In the genomic region with DNA sequence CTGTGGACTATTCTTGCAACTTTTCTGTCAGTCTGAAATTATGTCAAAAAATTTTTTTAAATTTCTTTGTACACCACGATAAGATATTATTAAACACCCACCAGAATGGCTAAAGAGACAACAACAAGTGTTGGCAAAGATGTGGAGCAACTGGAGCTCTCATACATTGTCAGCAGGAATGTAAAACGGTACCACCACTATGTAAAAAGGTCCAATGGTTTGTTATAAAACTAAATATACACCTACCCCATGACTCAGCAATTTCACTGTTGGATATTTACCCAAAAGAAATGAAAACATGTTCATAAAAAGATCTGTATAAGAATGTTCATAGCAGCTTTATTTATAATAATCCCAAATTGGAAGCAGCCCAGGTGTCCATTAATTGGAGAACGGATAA, we compare ENCODE assay signal across 1 cellular context.
TF ChIP-seq lines count a peak whose summit lies in the region.

No MANE protein-coding gene starts in this region.

TF ChIP-seq in endothelial cell of umbilical vein, 7 proteins besides CTCF, POLR2A, EP300 and RAD21:
- TF ChIP-seq POLR2AphosphoS5 (IDR thresholded peaks at IDR 0.05; ENCODE audit: insufficient read depth, low read depth, low read length) (no peak), JUN (IDR thresholded peaks at IDR 0.05; ENCODE audit: borderline replicate concordance, insufficient read depth, insufficient read length, low read depth) (no peak), MYC (IDR thresholded peaks at IDR 0.05; ENCODE audit: low read depth, low read length) (no peak), GATA2 (IDR thresholded peaks at IDR 0.05; ENCODE audit: insufficient read depth, insufficient read length, low read depth, low read length) (no peak), EZH2 (IDR thresholded peaks at IDR 0.05; ENCODE audit: borderline replicate concordance, low read depth, low read length, severe bottlenecking) (no peak), FOS (IDR thresholded peaks at IDR 0.05; ENCODE audit: borderline replicate concordance, insufficient read depth, low read length) (no peak)
- TF ChIP-seq, protein P1, sequence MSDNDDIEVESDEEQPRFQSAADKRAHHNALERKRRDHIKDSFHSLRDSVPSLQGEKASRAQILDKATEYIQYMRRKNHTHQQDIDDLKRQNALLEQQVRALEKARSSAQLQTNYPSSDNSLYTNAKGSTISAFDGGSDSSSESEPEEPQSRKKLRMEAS (IDR thresholded peaks at IDR 0.05; ENCODE audit: insufficient read depth, insufficient read length), result no peak
